8 cellular contexts compared by ENCODE assay signal in genomic region chr21:33924079-33924765, GRCh38. TPM values are rescaled to one million over a fixed set of nuclear protein-coding genes. Genes with fewer than 3 reads are reported as not detected.
DNase-seq lines count a peak whose midpoint lies in the region; ATAC-seq and TF ChIP-seq lines count a peak whose summit lies in the region.

No MANE protein-coding gene starts in this region.

- TF ChIP-seq CTCF in AG04450 (IDR thresholded peaks at IDR 0.05; ENCODE audit: low read depth, low read length): peak; percentile 93

- no peak overlapping the region for H2AFZ ChIP-seq in mesenchymal stem cell (ENCODE audit: low read depth, low read length)

- no peak overlapping the region for H3K4ac ChIP-seq in mesenchymal stem cell (ENCODE audit: low read depth in 1 of 2, low read length in 2 of 2)

- H2BK15ac ChIP-seq in mesenchymal stem cell (ENCODE audit: low read depth, poor library complexity, severe bottlenecking): peak overlapping the region; percentile 40

- H2BK12ac ChIP-seq in mesenchymal stem cell (ENCODE audit: low read length in 2 of 2): peak overlapping the region in 1 of 2 experiments; percentile 63

- H4K8ac ChIP-seq in mesenchymal stem cell (ENCODE audit: low read length): peak overlapping the region; percentile 38

- H3K79me1 ChIP-seq in mesenchymal stem cell (replicated peaks; ENCODE audit: low read length, poor library complexity, severe bottlenecking): no peaks in the 10 kb centered on the region

- 32% methylated on average over 13 of the region's 13 CpGs for WGBS in mesenchymal stem cell

- ATAC-seq in GM18907 (IDR thresholded peaks at IDR 0.05; ENCODE audit: unreplicated experiment): peak; percentile 88
- ATAC-seq in HG03521 (IDR thresholded peaks at IDR 0.05; ENCODE audit: unreplicated experiment): peak; percentile 79

- H3K27ac ChIP-seq in AG04450 (ENCODE audit: low read depth, low read length): no peak overlapping the region
- H3K27ac ChIP-seq in mesenchymal stem cell (ENCODE audit: low read length, poor library complexity, severe bottlenecking): peak overlapping the region; percentile 76

- peaks cover 8% of the 10 kb centered on the region for H3K4me1 ChIP-seq in mesenchymal stem cell (ENCODE audit: control insufficient read depth, insufficient read depth, low read depth, low read length)

- no peak overlapping the region for H2BK5ac ChIP-seq in mesenchymal stem cell (ENCODE audit: low read depth, low read length, poor library complexity, severe bottlenecking)

- H2BK120ac ChIP-seq in mesenchymal stem cell (ENCODE audit: low read depth, low read length): no peak overlapping the region

- H3K36me3 ChIP-seq in mesenchymal stem cell (ENCODE audit: control insufficient read depth in 1 of 2, insufficient read depth in 2 of 2, low read depth in 1 of 2, low read length in 2 of 2): no peaks in the 10 kb centered on the region

- H3K4me2 ChIP-seq in mesenchymal stem cell (ENCODE audit: low read length, poor library complexity, severe bottlenecking): peak overlapping the region; percentile 3

- POLR2A ChIA-PET in AG04450 (lab: Yijun Ruan, JAX): interaction anchor here (0.6 to 1.1 kb wide), 4 partner anchors 150 to 443 kb away, joined by 4 to 5 read pairs (median 4); partner anchors contain the start of genes MRPS6 and SLC5A3

- H4K91ac ChIP-seq in mesenchymal stem cell (ENCODE audit: low read length): no peak overlapping the region

- H2AK5ac ChIP-seq in mesenchymal stem cell (ENCODE audit: low read length, severe bottlenecking): no peak overlapping the region

- no peak overlapping the region for H3K23ac ChIP-seq in mesenchymal stem cell (ENCODE audit: low read length in 2 of 2)

- no peaks in the 10 kb centered on the region for H3K9me3 ChIP-seq in AG04450 (ENCODE audit: control insufficient read depth, insufficient read depth, low read length)
- no peaks in the 10 kb centered on the region for H3K9me3 ChIP-seq in mesenchymal stem cell (ENCODE audit: control insufficient read depth, low read length)

- H3K4me3 ChIP-seq in AG04450 (ENCODE audit: low read depth, low read length) (no peak overlapping the region), mesenchymal stem cell (ENCODE audit: insufficient read depth in 1 of 2, low read depth in 1 of 2, low read length in 2 of 2) (no peak overlapping the region)

- H3K9ac ChIP-seq in mesenchymal stem cell (ENCODE audit: low read length): peak overlapping the region; percentile 56

- no peak overlapping the region for H3K18ac ChIP-seq in mesenchymal stem cell (ENCODE audit: low read depth in 1 of 2, low read length in 2 of 2)

- CTCF ChIA-PET in AG04450 (lab: Charles Lee): interaction anchor here (0.6 to 3.7 kb wide), 52 partner anchors 9 to 444 kb away, joined by 3 to 102 read pairs (median 5); partner anchors contain the start of genes ATP5PO, MRPS6 and SLC5A3

- peak; percentile 45 for DNase-seq in AG04450 (ENCODE audit: low read depth, low spot score)
- peak; percentile 72 for DNase-seq in NCI-H774 (lab: John Stamatoyannopoulos, UW)
- DNase-seq in activated CD4-positive, alpha-beta T cell treated with anti-CD3 and anti-CD28 coated beads, Interleukin-2, amount 50 U/mL, for 48 hours: peak; percentile 95
- DNase-seq in effector CD4-positive, alpha-beta T cell: peak; percentile 93
- peak; percentile 77 for DNase-seq in mesenchymal stem cell
- peak; percentile 59 to 74 for DNase-seq in stimulated activated CD8-positive, alpha-beta memory T cell treated with anti-CD3 and anti-CD28 coated beads, Interleukin-15, amount 100 ng/mL, for 4 hours (ENCODE audit: low read depth in 2 of 2)

- no peaks in the 10 kb centered on the region for H3K27me3 ChIP-seq in AG04450 (ENCODE audit: control insufficient read depth, insufficient read depth, low read length)
- no peaks in the 10 kb centered on the region for H3K27me3 ChIP-seq in mesenchymal stem cell (ENCODE audit: control insufficient read depth in 1 of 2, insufficient read depth in 1 of 2, low read length in 2 of 2)

- no peak overlapping the region for H3K14ac ChIP-seq in mesenchymal stem cell (ENCODE audit: low read length in 2 of 2)

RNA-seq across cellular contexts. Expression of gene ATP5PO, which starts 8.6 kb away (rescaled TPM):
- polyA plus RNA-seq in AG04450 (2011; rRNA removed): 300 and 365 TPM in 2 replicates
- 40.1 and 58.9 TPM in 2 replicates for polyA minus RNA-seq in AG04450 (2011; rRNA and poly(A)+ RNA removed)
- polyA plus RNA-seq in mesenchymal stem cell (2013, experiment 1 of 2): 332 TPM
- 334 TPM for polyA plus RNA-seq in mesenchymal stem cell (2013, experiment 2 of 2)

Comparison
In these comparisons a context has a peak if more than half of its experiments do, and no peak if none do; other contexts are left out.
1. DNase-seq: peak in every context shown above with its lines; median percentile 95 in activated CD4-positive, alpha-beta T cell treated with anti-CD3 and anti-CD28 coated beads, Interleukin-2, amount 50 U/mL, for 48 hours; 93 in effector CD4-positive, alpha-beta T cell; 77 in mesenchymal stem cell; 72 in NCI-H774; 66 in stimulated activated CD8-positive, alpha-beta memory T cell treated with anti-CD3 and anti-CD28 coated beads, Interleukin-15, amount 100 ng/mL, for 4 hours; 45 in AG04450.